29 cellular contexts compared by ENCODE assay signal in the genomic region with DNA sequence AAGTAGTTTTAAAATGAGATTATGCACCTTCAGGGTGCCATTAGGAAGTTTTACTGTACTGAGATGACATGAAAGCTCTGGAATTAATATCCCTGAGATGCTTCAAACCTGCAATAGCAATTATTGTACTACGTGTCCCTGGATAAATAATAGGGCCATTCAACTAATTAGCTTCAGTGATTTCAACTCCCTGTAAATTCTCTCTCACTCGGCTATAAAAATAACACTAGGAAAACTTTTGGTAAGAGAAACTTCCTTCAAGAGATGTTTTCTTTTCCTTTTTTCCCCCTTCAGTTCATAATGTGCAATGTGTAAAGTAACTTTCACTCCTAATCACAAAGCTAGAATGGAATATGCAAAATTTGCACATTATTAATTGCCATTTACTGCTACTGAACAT.
"Had no signal": no experiment of that assay in that cellular context is flagged by ENCODE, and none has a peak within 500 bp of the region (broad histone marks: within the 10 kb centered on the region; RNA-seq: fewer than 3 reads in every experiment).

No MANE protein-coding gene starts in this region.

- ATAC-seq: effector memory CD8-positive, alpha-beta T cell; esophagus mucosa; foreskin keratinocyte; gastrocnemius medialis; gastroesophageal sphincter; heart left ventricle; heart right ventricle had no signal

- H3K9me3 Mint-ChIP-seq: dendritic cell treated with granulocyte-macrophage colony-stimulating factor and Interleukin-4, amounts not matched to agents 40 ng/mL and 50 ng/mL, for 4 days; effector memory CD8-positive, alpha-beta T cell; endodermal cell had no signal

- H3K4me1 ChIP-seq: colonic mucosa, esophagus muscularis mucosa, esophagus squamous epithelium, foreskin keratinocyte, gastrocnemius medialis, gastroesophageal sphincter, heart left ventricle, heart right ventricle had no signal

- H3K36me3 ChIP-seq: colonic mucosa, esophagus muscularis mucosa, esophagus squamous epithelium, gastrocnemius medialis, gastroesophageal sphincter, heart left ventricle, heart right ventricle had no signal

- FAIRE-seq: endometrium, endothelial cell of umbilical vein, frontal cortex had no signal

- H3K9me3 ChIP-seq: colonic mucosa, esophagus muscularis mucosa, esophagus squamous epithelium, gastrocnemius medialis, gastroesophageal sphincter, heart left ventricle, heart right ventricle had no signal

- H3K4me3 ChIP-seq: colonic mucosa, coronary artery, dorsolateral prefrontal cortex, esophagus muscularis mucosa, esophagus squamous epithelium, gastrocnemius medialis, gastroesophageal sphincter, heart left ventricle, heart right ventricle, hepatocyte had no signal

- H3K27ac ChIP-seq: colonic mucosa, coronary artery, dorsolateral prefrontal cortex, epithelial cell of prostate, esophagus muscularis mucosa, esophagus squamous epithelium, foreskin keratinocyte, gastrocnemius medialis, gastroesophageal sphincter, heart left ventricle, heart right ventricle, hepatocyte had no signal

- H3K27me3 Mint-ChIP-seq: effector memory CD8-positive, alpha-beta T cell had no signal

- DNase-seq: colonic mucosa; cortex of kidney; dermis blood vessel endothelial cell; dorsolateral prefrontal cortex; effector CD4-positive, alpha-beta T cell; effector CD8-positive, alpha-beta T cell; effector memory CD4-positive, alpha-beta T cell; effector memory CD8-positive, alpha-beta T cell; endodermal cell; erythroblast; esophagus squamous epithelium; foreskin fibroblast; foreskin keratinocyte; foreskin melanocyte; gastrocnemius medialis; glutamatergic neuron; head of caudate nucleus; heart left ventricle; heart right ventricle had no signal

- H3K27ac Mint-ChIP-seq: dendritic cell treated with granulocyte-macrophage colony-stimulating factor and Interleukin-4, amounts not matched to agents 40 ng/mL and 50 ng/mL, for 4 days; endodermal cell had no signal

- H3K4me1 Mint-ChIP-seq: endodermal cell had no signal

- H3K4me3 Mint-ChIP-seq: dendritic cell treated with granulocyte-macrophage colony-stimulating factor and Interleukin-4, amounts not matched to agents 40 ng/mL and 50 ng/mL, for 4 days; effector memory CD8-positive, alpha-beta T cell; endodermal cell had no signal
